8 cellular contexts compared by ENCODE assay signal in genomic region chr17:78839762-78840529, GRCh38. TPM values are rescaled to one million over a fixed set of nuclear protein-coding genes. Genes with fewer than 3 reads are reported as not detected.
DNase-seq lines count a peak whose midpoint lies in the region; ATAC-seq and TF ChIP-seq lines count a peak whose summit lies in the region.

No MANE protein-coding gene starts in this region.

- peak overlapping the region; percentile 77 for H4K91ac ChIP-seq in IMR-90 (ENCODE audit: insufficient read depth, low read depth, low read length)

- peak; percentile 37 for DNase-seq in DND-41
- DNase-seq in IMR-90, result peak; percentile 76
- peak; percentile 71 for DNase-seq in activated CD4-positive, CD25-positive, alpha-beta regulatory T cell treated with anti-CD3 and anti-CD28 coated beads, Interleukin-2, amount 50 U/mL, for 72 hours
- DNase-seq in colonic mucosa, result peak; percentile 52
- DNase-seq in right lobe of liver, result peak in 2 of 3 donors; percentile 58 to 69
- DNase-seq in stimulated activated CD8-positive, alpha-beta memory T cell treated with anti-CD3 and anti-CD28 coated beads, Interleukin-15, amount 100 ng/mL, for 4 hours (ENCODE audit: low read depth in 2 of 2), result peak; percentile 30 to 42
- no peak for DNase-seq in NCI-H1930 (lab: John Stamatoyannopoulos, UW)

- no peak for TF ChIP-seq CTCF in DND-41 (IDR thresholded peaks at IDR 0.05; ENCODE audit: borderline replicate concordance, extremely low read depth, low read length, poor library complexity, severe bottlenecking)
- no peak for TF ChIP-seq CTCF in IMR-90 (conservative IDR thresholded peaks at IDR 0.05; ENCODE audit: low read depth, low read length)
- TF ChIP-seq CTCF in colonic mucosa (IDR thresholded peaks at IDR 0.05), result no peak
- no peak for TF ChIP-seq CTCF in right lobe of liver (IDR thresholded peaks at IDR 0.05)

- H3K9ac ChIP-seq in DND-41 (ENCODE audit: low read depth, low read length), result peak overlapping the region; percentile 80
- H3K9ac ChIP-seq in IMR-90 (ENCODE audit: low read depth, low read length), result peak overlapping the region; percentile 89
- H3K9ac ChIP-seq in colonic mucosa (ENCODE audit: low read depth in 2 of 2, low read length in 2 of 2), result peak overlapping the region; percentile 84 to 93

- peaks cover 31% of the 10 kb centered on the region for H3K4me1 ChIP-seq in DND-41 (ENCODE audit: insufficient read depth, low read length)
- H3K4me1 ChIP-seq in IMR-90 (ENCODE audit: control insufficient read depth, insufficient read depth, low read length), result peaks cover 11% of the 10 kb centered on the region
- H3K4me1 ChIP-seq in colonic mucosa, result peaks cover 7% of the 10 kb centered on the region
- peaks cover 0 to 18% (median 5%) of the 10 kb centered on the region in 4 donors for H3K4me1 ChIP-seq in right lobe of liver

- peaks cover 24 to 51% of the 10 kb centered on the region in 2 experiments for H3K79me1 ChIP-seq in IMR-90 (ENCODE audit: low read depth in 1 of 2, low read length in 2 of 2)

- TF ChIP-seq POLR2A in IMR-90 (IDR thresholded peaks at IDR 0.05; ENCODE audit: low read depth, low read length) (peak; percentile 73; the same call in 1 of the 2 replicates), right lobe of liver (IDR thresholded peaks at IDR 0.05) (peak; percentile 29)

- ATAC-seq in DND-41 (ENCODE audit: insufficient read depth, low read depth) (peak; percentile 20), GM21447 (IDR thresholded peaks at IDR 0.05; ENCODE audit: unreplicated experiment) (peak; percentile 13), IMR-90 (ENCODE audit: low read depth) (peak; percentile 18), right lobe of liver (peak; percentile 1 to 12 (median 2))

- H2AFZ ChIP-seq in DND-41 (ENCODE audit: low read depth, low read length) (peak overlapping the region; percentile 27), IMR-90 (replicated peaks; ENCODE audit: low read length, poor library complexity) (peak overlapping the region; percentile 96)

- H4K5ac ChIP-seq in IMR-90 (ENCODE audit: low read depth, low read length), result peak overlapping the region; percentile 0; the same call in 1 of the 2 replicates

- H3K4me3 ChIP-seq in DND-41 (ENCODE audit: low read depth in 1 of 2, low read length in 2 of 2) (peak overlapping the region; percentile 75 to 91), IMR-90 (ENCODE audit: insufficient read depth, low read depth, low read length) (peak overlapping the region; percentile 81), colonic mucosa (peak overlapping the region; percentile 93), right lobe of liver (peak overlapping the region; percentile 67 to 95 (median 93))

- BruUV-seq in IMR-90 (replicated peaks; lab: Mats Ljungman, UMichigan), result no TSS peak

- peaks cover 19% of the 10 kb centered on the region for H3K9me1 ChIP-seq in IMR-90 (ENCODE audit: insufficient read depth, low read length)

- peak overlapping the region; percentile 39 to 53; a peak in 2 of 4 replicates for H4K8ac ChIP-seq in IMR-90 (ENCODE audit: low read depth in 2 of 2, low read length in 2 of 2)

- dilution Hi-C loops in IMR-90 (cut with HindIII; ENCODE audit: low sequenced_read_pairs, unreplicated experiment), result no loop called here

- H3K27me3 ChIP-seq in DND-41 (ENCODE audit: insufficient read depth, low read length, poor library complexity) (no peaks in the 10 kb centered on the region), IMR-90 (ENCODE audit: control insufficient read depth, insufficient read depth, low read length) (no peaks in the 10 kb centered on the region), colonic mucosa (no peaks in the 10 kb centered on the region), right lobe of liver (no peaks in the 10 kb centered on the region)

- TF ChIP-seq RAD21 in IMR-90 (IDR thresholded peaks at IDR 0.05; ENCODE audit: low read length), result no peak

- H2BK120ac ChIP-seq in IMR-90 (ENCODE audit: low read depth, low read length), result peak overlapping the region; percentile 57; the same call in 1 of the 2 replicates

- H3K9me3 ChIP-seq in DND-41 (ENCODE audit: insufficient read depth, low read length, severe bottlenecking), result no peaks in the 10 kb centered on the region
- no peaks in the 10 kb centered on the region for H3K9me3 ChIP-seq in IMR-90 (ENCODE audit: control insufficient read depth, insufficient read depth, low read length)
- H3K9me3 ChIP-seq in colonic mucosa, result no peaks in the 10 kb centered on the region
- no peaks in the 10 kb centered on the region for H3K9me3 ChIP-seq in right lobe of liver

- H2AK9ac ChIP-seq in IMR-90 (replicated peaks; ENCODE audit: low read depth, low read length, poor library complexity), result peak overlapping the region; percentile 98

- H3K23ac ChIP-seq in IMR-90 (ENCODE audit: low read depth, low read length), result peak overlapping the region; percentile 99

- H3K27ac ChIP-seq in DND-41 (ENCODE audit: low read length), result peak overlapping the region; percentile 19
- H3K27ac ChIP-seq in IMR-90 (ENCODE audit: insufficient read depth, low read length), result peak overlapping the region; percentile 87
- H3K27ac ChIP-seq in colonic mucosa, result peak overlapping the region; percentile 98
- H3K27ac ChIP-seq in right lobe of liver, result peak overlapping the region; percentile 98 to 100 (median 99)

- H3K18ac ChIP-seq in IMR-90 (ENCODE audit: low read depth, low read length), result peak overlapping the region; percentile 63; the same call in 1 of the 2 replicates

- H3K79me2 ChIP-seq in DND-41 (ENCODE audit: insufficient read depth, low read length), result peaks cover 43% of the 10 kb centered on the region

- H3K14ac ChIP-seq in IMR-90 (replicated peaks; ENCODE audit: low read depth, low read length), result peak overlapping the region; percentile 98

- peak overlapping the region; percentile 88 for H3K56ac ChIP-seq in IMR-90 (ENCODE audit: extremely low read depth, insufficient read depth, low read length)

- POLR2A ChIA-PET in IMR-90 (lab: Charles Lee; ENCODE audit: unreplicated experiment), result interaction anchor here (0.8 kb wide), 1 partner anchor 14 kb away, joined by 3 read pairs; no protein-coding TSS in a partner anchor

- peak overlapping the region; percentile 76 for H3K4me2 ChIP-seq in DND-41 (ENCODE audit: insufficient read depth, low read length)
- peak overlapping the region; percentile 88 for H3K4me2 ChIP-seq in IMR-90 (ENCODE audit: low read depth, low read length)

- H3K4ac ChIP-seq in IMR-90 (ENCODE audit: low read depth, low read length), result peak overlapping the region; percentile 62

- H2BK20ac ChIP-seq in IMR-90 (ENCODE audit: low read depth, low read length), result no peak overlapping the region

- H3K36me3 ChIP-seq in DND-41 (ENCODE audit: insufficient read depth, low read length), result peaks cover 36% of the 10 kb centered on the region
- H3K36me3 ChIP-seq in IMR-90 (ENCODE audit: control insufficient read depth, insufficient read depth, low read length), result peaks cover 25% of the 10 kb centered on the region
- no peaks in the 10 kb centered on the region for H3K36me3 ChIP-seq in colonic mucosa
- H3K36me3 ChIP-seq in right lobe of liver, result peaks cover 3 to 30% (median 19%) of the 10 kb centered on the region in 4 donors

- CTCF ChIA-PET in IMR-90 (lab: Yijun Ruan, JAX), result no interaction called here

- WGBS in IMR-90 (ENCODE audit: extremely low coverage in 2 of 2, insufficient read length in 1 of 2), 2 experiments, result 1% methylated on average over 54 of the region's 73 CpGs; no CpG with 5 or more reads in 1 of the 2 experiments
- WGBS in right lobe of liver (ENCODE audit: insufficient coverage, low coverage, low lambda C conversion rate, missing lambda C conversion rate), result 1% methylated on average over 8 of the region's 73 CpGs

- peak overlapping the region; percentile 52 for H2BK5ac ChIP-seq in IMR-90 (ENCODE audit: low read depth, low read length, poor library complexity, severe bottlenecking)

- in situ Hi-C loops in IMR-90 (cut with MboI; ENCODE audit: low sequenced_read_pairs), result no loop called here

- intact Hi-C loops in IMR-90 (cut with micrococcal nuclease), result no loop called here
- intact Hi-C loops in colonic mucosa (cut with DNase I), result no loop called here
- intact Hi-C loops in right lobe of liver (cut with DNase I), result no loop called here

- H2BK15ac ChIP-seq in IMR-90 (ENCODE audit: low read depth, low read length), result no peak overlapping the region; the same call in 2 of the 3 replicates

- H4K20me1 ChIP-seq in DND-41 (ENCODE audit: insufficient read depth, low read length), result peaks cover 39% of the 10 kb centered on the region
- H4K20me1 ChIP-seq in IMR-90 (ENCODE audit: insufficient read depth, low read length), result peaks cover 37% of the 10 kb centered on the region

- H2AK5ac ChIP-seq in IMR-90 (ENCODE audit: low read depth, low read length), result peak overlapping the region; percentile 93

TF ChIP-seq in IMR-90, 13 proteins besides CTCF, POLR2A, EP300 and RAD21 (continues in another document):
- TF ChIP-seq ELK1 (IDR thresholded peaks at IDR 0.05; ENCODE audit: borderline replicate concordance, low read depth, low read length), result no peak
- no peak for TF ChIP-seq MAZ (IDR thresholded peaks at IDR 0.05; ENCODE audit: borderline replicate concordance, low read depth, low read length)
- no peak for TF ChIP-seq RCOR1 (IDR thresholded peaks at IDR 0.05; ENCODE audit: insufficient replicate concordance, low read length)

RNA-seq across cellular contexts. Expression of gene USP36, which starts 0.7 kb away (rescaled TPM):
- total RNA-seq in IMR-90 (2012; rRNA removed) (28.3 and 30.6 TPM in 2 replicates), colonic mucosa (10 to 100 TPM; 27.4 to 32.6 TPM), right lobe of liver (10 to 100 TPM; 12.7 to 27.8 (median 18.7) TPM)
- 38.3 and 39.7 TPM in 2 replicates for polyA plus RNA-seq in IMR-90 (2012; rRNA removed)
- 21.7 and 22.5 TPM in 2 replicates for polyA plus RNA-seq in IMR-90 (2012; cell fraction: cytosol; rRNA removed)
- 135 and 196 TPM in 2 replicates for polyA plus RNA-seq in IMR-90 (2012; cell fraction: nucleus; rRNA removed; ENCODE audit: low replicate concordance)

RNA-seq across cellular contexts. Expression of gene CYTH1, which starts 57.9 kb away (rescaled TPM):
- total RNA-seq in IMR-90 (2012; rRNA removed), result 7.9 and 8.3 TPM in 2 replicates
- 10.1 and 12.4 TPM in 2 replicates for polyA plus RNA-seq in IMR-90 (2012; rRNA removed)
- 6.2 and 9.0 TPM in 2 replicates for polyA plus RNA-seq in IMR-90 (2012; cell fraction: cytosol; rRNA removed)
- polyA plus RNA-seq in IMR-90 (2012; cell fraction: nucleus; rRNA removed; ENCODE audit: low replicate concordance), result 46.8 and 57.8 TPM in 2 replicates
- total RNA-seq in colonic mucosa, result 10 to 100 TPM; 54.6 to 68.9 TPM
- total RNA-seq in right lobe of liver, result 10 to 100 TPM; 14.8 to 46.2 (median 28.8) TPM

Comparison
In these comparisons a context has a peak if more than half of its experiments do, and no peak if none do; other contexts are left out.
1. DNase-seq: peak in DND-41 (single experiment), IMR-90 (single experiment), activated CD4-positive, CD25-positive, alpha-beta regulatory T cell treated with anti-CD3 and anti-CD28 coated beads, Interleukin-2, amount 50 U/mL, for 72 hours (single experiment), colonic mucosa (single experiment), right lobe of liver (2 of 3) and stimulated activated CD8-positive, alpha-beta memory T cell treated with anti-CD3 and anti-CD28 coated beads, Interleukin-15, amount 100 ng/mL, for 4 hours (2 of 2); none in NCI-H1930 (0 of 2).
2. H3K27ac ChIP-seq: peak in every context shown above with its lines; median percentile 99 in right lobe of liver; 98 in colonic mucosa; 87 in IMR-90; 19 in DND-41.
3. Peak in every context shown above with its lines, with median percentiles within 50 percentile points of each other: ATAC-seq, H3K4me3 ChIP-seq and H3K9ac ChIP-seq.